ENCODE assay signal across 8 cellular contexts in the genomic region with DNA sequence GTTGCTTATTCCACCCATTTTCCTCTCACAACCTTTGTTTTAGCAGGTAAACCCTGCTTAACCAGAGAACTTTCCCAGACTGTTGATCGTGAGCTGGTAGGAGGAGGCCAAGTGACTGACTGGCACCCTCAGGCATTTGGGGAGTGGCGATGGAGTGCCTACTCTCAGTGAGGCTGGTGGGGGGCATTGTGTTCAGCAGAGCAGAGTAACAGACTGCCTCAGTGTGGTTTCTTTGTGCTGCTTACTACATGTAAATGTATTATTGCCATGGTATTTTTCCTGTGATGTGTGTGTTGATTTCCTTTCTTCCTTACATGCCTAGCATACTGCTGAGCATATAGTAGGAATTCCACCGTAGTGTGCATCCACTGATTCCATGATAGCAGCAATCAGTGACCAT. TPM values are rescaled to one million over a fixed set of nuclear protein-coding genes. Genes with fewer than 3 reads are reported as not detected.
A peak's percentile ranks its signal among the peaks of the same experiment; 100 is the strongest.
DNase-seq lines count a peak whose midpoint lies in the region; ATAC-seq, FAIRE-seq and TF ChIP-seq lines count a peak whose summit lies in the region.

No MANE protein-coding gene starts in this region.

- CTCF ChIA-PET in A549 (lab: Yijun Ruan, JAX): interaction anchor here (0.6 to 1.2 kb wide), 3 partner anchors 18 to 307 kb away, joined by 3 read pairs; no protein-coding TSS in a partner anchor
- CTCF ChIA-PET in HCT116 (lab: Charles Lee): interaction anchor here (0.6 kb wide), 1 partner anchor 9 kb away, joined by 3 read pairs; no protein-coding TSS in a partner anchor

- peaks cover 71% of the 10 kb centered on the region for H3K79me2 ChIP-seq in HCT116 (ENCODE audit: insufficient read depth, low read length)

- H3K9ac ChIP-seq in HCT116 (ENCODE audit: low read length): peak overlapping the region; percentile 98

- no peaks in the 10 kb centered on the region for H3K9me2 ChIP-seq in HCT116 (ENCODE audit: insufficient read depth)

- BruUV-seq in HCT116 (replicated peaks; lab: Mats Ljungman, UMichigan): no TSS peak

- no peak for ATAC-seq in A549
- ATAC-seq in HCT116: no peak
- ATAC-seq in GM18517 (IDR thresholded peaks at IDR 0.05; ENCODE audit: unreplicated experiment): no peak
- no peak for ATAC-seq in HG02678 (IDR thresholded peaks at IDR 0.05; ENCODE audit: unreplicated experiment)

- H4K20me1 ChIP-seq in HCT116 (ENCODE audit: insufficient read depth): peaks cover 12% of the 10 kb centered on the region; the same call in 1 of the 2 replicates

- no peak overlapping the region for H2AFZ ChIP-seq in HCT116 (ENCODE audit: low read depth, low read length, poor library complexity, severe bottlenecking)

- DNase-seq in A549 (ENCODE audit: low read depth in 1 of 2, low spot score in 1 of 2) (no peak), HCT116 (ENCODE audit: low read depth, low spot score) (no peak), adrenal gland (no peak), islet precursor cell (peak; percentile 77), suprapubic skin (ENCODE audit: low spot score in 2 of 2) (no peak), H54 (ENCODE audit: insufficient read length, low spot score) (no peak)

- peak overlapping the region; percentile 75; the same call in 2 of the 3 replicates for H3K4me3 ChIP-seq in A549
- H3K4me3 ChIP-seq in HCT116 (replicated peaks in 1 of 2; ENCODE audit: low read depth in 1 of 2, low read length in 2 of 2): no peak overlapping the region
- H3K4me3 ChIP-seq in adrenal gland: peak overlapping the region in 1 of 4 donors; percentile 98
- peak overlapping the region; percentile 85 for H3K4me3 ChIP-seq in suprapubic skin

- POLR2A ChIA-PET in A549 (lab: Yijun Ruan, JAX): interaction anchor here (0.6 kb wide), 1 partner anchor 20 kb away, joined by 3 read pairs; no protein-coding TSS in a partner anchor
- POLR2A ChIA-PET in HCT116 (lab: Charles Lee): no interaction called here

- H3K4me2 ChIP-seq in A549 (peak overlapping the region; percentile 96), HCT116 (ENCODE audit: low read length) (peak overlapping the region; percentile 97)

- no peaks in the 10 kb centered on the region for H3K9me3 ChIP-seq in A549
- no peaks in the 10 kb centered on the region for H3K9me3 ChIP-seq in HCT116 (ENCODE audit: control insufficient read depth in 1 of 2, insufficient read depth in 1 of 2, low read depth in 1 of 2, low read length in 2 of 2)
- no peaks in the 10 kb centered on the region for H3K9me3 ChIP-seq in adrenal gland (replicated peaks in 1 of 3)
- no peaks in the 10 kb centered on the region for H3K9me3 ChIP-seq in suprapubic skin

- TF ChIP-seq CTCF in A549 (IDR thresholded peaks at IDR 0.05) (no peak), HCT116 (IDR thresholded peaks at IDR 0.05 in 2 of 3, conservative IDR thresholded peaks at IDR 0.05 in 1 of 3; ENCODE audit: borderline replicate concordance in 1 of 3, insufficient read depth in 1 of 3, low read depth in 2 of 3, low read length in 2 of 3) (no peak), adrenal gland (IDR thresholded peaks at IDR 0.05) (no peak), suprapubic skin (IDR thresholded peaks at IDR 0.05) (no peak)

- H3K4me1 ChIP-seq in A549: peaks cover 58% of the 10 kb centered on the region
- peaks cover 34 to 60% of the 10 kb centered on the region in 2 experiments for H3K4me1 ChIP-seq in HCT116 (ENCODE audit: control insufficient read depth in 1 of 2, insufficient read depth in 2 of 2, low read length in 2 of 2)
- peaks cover 49 to 77% of the 10 kb centered on the region in 2 donors for H3K4me1 ChIP-seq in adrenal gland (replicated peaks in 1 of 2)
- peaks cover 81% of the 10 kb centered on the region for H3K4me1 ChIP-seq in suprapubic skin

- TF ChIP-seq RAD21 in A549 (conservative IDR thresholded peaks at IDR 0.05 in 1 of 2, IDR thresholded peaks at IDR 0.05 in 1 of 2) (no peak), HCT116 (IDR thresholded peaks at IDR 0.05; ENCODE audit: low read depth) (no peak)

- TF ChIP-seq EP300 in A549 (IDR thresholded peaks at IDR 0.05) (no peak), suprapubic skin (IDR thresholded peaks at IDR 0.05) (no peak)

- intact Hi-C loops in HCT116 (cut with micrococcal nuclease) (no loop called here), adrenal gland (cut with DNase I) (loop anchor here in 1 of 2 donors (5.0 kb wide), 1 partner anchor 36 kb away; no protein-coding TSS in a partner anchor)

- RAD21 ChIA-PET in HCT116 (lab: Charles Lee; ENCODE audit: low non-redundant PET in 1 of 2, low total read pairs in 2 of 2, uncharacterized antibody in 2 of 2, unreplicated experiment in 2 of 2): no interaction called here

- FAIRE-seq in A549 (lab: Jason Lieb, UNC) (no peak), H54 (lab: Jason Lieb, UNC) (no peak)

- 47% methylated on average over 3 of the region's 3 CpGs for WGBS in A549 (ENCODE audit: missing lambda C conversion rate)
- WGBS in adrenal gland, 4 donors: 44 to 80% (median 49%) methylated on average over 1 to 3 of the region's 3 CpGs
- WGBS in suprapubic skin: 24% methylated on average over 3 of the region's 3 CpGs

- H3K27ac ChIP-seq in A549: peak overlapping the region in 1 of 2 experiments; percentile 20; a peak in 1 of 6 replicates
- H3K27ac ChIP-seq in HCT116 (ENCODE audit: low read depth, low read length): no peak overlapping the region
- peak overlapping the region in 3 of 5 donors; percentile 18 to 83 (median 19) for H3K27ac ChIP-seq in adrenal gland
- peak overlapping the region; percentile 92 for H3K27ac ChIP-seq in suprapubic skin

- H3K36me3 ChIP-seq in HCT116 (ENCODE audit: control insufficient read depth in 1 of 2, insufficient read depth in 2 of 2, low read length in 2 of 2): peaks cover 0 to 2% of the 10 kb centered on the region in 2 experiments; a peak in 1 of 4 replicates
- no peaks in the 10 kb centered on the region for H3K36me3 ChIP-seq in adrenal gland (replicated peaks in 1 of 2)
- peaks cover 6% of the 10 kb centered on the region for H3K36me3 ChIP-seq in suprapubic skin

- TF ChIP-seq POLR2A in A549 (IDR thresholded peaks at IDR 0.05; ENCODE audit: low read length) (no peak), HCT116 (IDR thresholded peaks at IDR 0.05; ENCODE audit: borderline replicate concordance, extremely low read depth, insufficient read depth, insufficient read length) (no peak), adrenal gland (IDR thresholded peaks at IDR 0.05) (no peak), suprapubic skin (IDR thresholded peaks at IDR 0.05) (no peak), H54 (IDR thresholded peaks at IDR 0.05; ENCODE audit: low read depth, low read length) (no peak)

- no peaks in the 10 kb centered on the region for H3K27me3 ChIP-seq in HCT116 (ENCODE audit: insufficient read depth, low read length)
- H3K27me3 ChIP-seq in adrenal gland: no peaks in the 10 kb centered on the region
- H3K27me3 ChIP-seq in suprapubic skin: no peaks in the 10 kb centered on the region

TF ChIP-seq in A549, 52 proteins besides CTCF, POLR2A, EP300 and RAD21:
- TF ChIP-seq ZC3H11A (IDR thresholded peaks at IDR 0.05) (no peak), CHD4 (IDR thresholded peaks at IDR 0.05; ENCODE audit: borderline replicate concordance) (no peak), ZNF302 (CRISPR knock-in tag; IDR thresholded peaks at IDR 0.05) (no peak)
- TF ChIP-seq, protein P1, sequence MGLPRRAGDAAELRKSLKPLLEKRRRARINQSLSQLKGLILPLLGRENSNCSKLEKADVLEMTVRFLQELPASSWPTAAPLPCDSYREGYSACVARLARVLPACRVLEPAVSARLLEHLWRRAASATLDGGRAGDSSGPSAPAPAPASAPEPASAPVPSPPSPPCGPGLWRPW (IDR thresholded peaks at IDR 0.05): no peak

TF ChIP-seq in HCT116, 20 proteins besides CTCF, POLR2A, EP300 and RAD21:
- TF ChIP-seq FOSL1 (IDR thresholded peaks at IDR 0.05; ENCODE audit: low read depth): no peak

RNA-seq across cellular contexts. Expression of gene MARK2, which starts 2.6 kb away (rescaled TPM):
- polyA plus RNA-seq in A549 (2011; rRNA removed) (24.7 and 28.4 TPM in 2 replicates), A549 (2017; fragmentation: RNase III; extraction: RNeasy Plus Mini Kit Qiagen cat#74134 plus additional on column Dnase treatment) (19.7 to 20.4 TPM (median 20.2 TPM) in 3 replicates), adrenal gland (10 to 100 TPM in 2 of 3 donors, 1 to 10 TPM in 1; 7.3 to 24.4 (median 15.2) TPM)
- 24.2 and 26.6 TPM in 2 replicates for polyA plus RNA-seq in A549 (2012; cell fraction: cytosol; rRNA removed)
- 23.9 and 29.8 TPM in 2 replicates for polyA plus RNA-seq in A549 (2012; cell fraction: nucleus; rRNA removed)
- polyA minus RNA-seq in A549 (2011; rRNA and poly(A)+ RNA removed): 18.8 and 26.9 TPM in 2 replicates
- total RNA-seq in HCT116 (2021; ENCODE audit: unreplicated experiment) (39.8 TPM), adrenal gland (10 to 100 TPM; 27.0 to 39.7 (median 36.2) TPM), suprapubic skin (10 to 100 TPM; 66.3 to 78.7 (median 71.8) TPM)
- polyA plus RNA-seq in HCT116 (2012): 22.8 and 26.2 TPM in 2 replicates

RNA-seq across cellular contexts. Expression of gene SPINDOC, which starts 28.3 kb away (rescaled TPM):
- polyA plus RNA-seq in A549 (2011; rRNA removed) (15.6 and 17.6 TPM in 2 replicates), A549 (2017; fragmentation: RNase III; extraction: RNeasy Plus Mini Kit Qiagen cat#74134 plus additional on column Dnase treatment) (30.4 to 34.8 TPM (median 32.1 TPM) in 3 replicates), adrenal gland (10 to 100 TPM in 1 of 3 donors, 1 to 10 TPM in 2; 4.5 to 19.2 (median 9.8) TPM)
- 46.0 and 55.7 TPM in 2 replicates for polyA plus RNA-seq in A549 (2012; cell fraction: cytosol; rRNA removed)
- 38.7 and 42.5 TPM in 2 replicates for polyA plus RNA-seq in A549 (2012; cell fraction: nucleus; rRNA removed)
- 7.0 and 9.2 TPM in 2 replicates for polyA minus RNA-seq in A549 (2011; rRNA and poly(A)+ RNA removed)
- total RNA-seq in HCT116 (2021; ENCODE audit: unreplicated experiment) (50.9 TPM), adrenal gland (10 to 100 TPM in 7 of 8 donors, 1 to 10 TPM in 1; 9.3 to 13.9 (median 10.9) TPM), suprapubic skin (1 to 10 TPM; 3.9 to 9.4 (median 6.3) TPM)
- 46.0 and 47.4 TPM in 2 replicates for polyA plus RNA-seq in HCT116 (2012)

Comparison
In these comparisons a context has a peak if more than half of its experiments do, and no peak if none do; other contexts are left out.
1. H3K4me3 ChIP-seq: peak in A549 (single experiment) and suprapubic skin (single experiment); none in HCT116 (0 of 2).